In the genomic region with DNA sequence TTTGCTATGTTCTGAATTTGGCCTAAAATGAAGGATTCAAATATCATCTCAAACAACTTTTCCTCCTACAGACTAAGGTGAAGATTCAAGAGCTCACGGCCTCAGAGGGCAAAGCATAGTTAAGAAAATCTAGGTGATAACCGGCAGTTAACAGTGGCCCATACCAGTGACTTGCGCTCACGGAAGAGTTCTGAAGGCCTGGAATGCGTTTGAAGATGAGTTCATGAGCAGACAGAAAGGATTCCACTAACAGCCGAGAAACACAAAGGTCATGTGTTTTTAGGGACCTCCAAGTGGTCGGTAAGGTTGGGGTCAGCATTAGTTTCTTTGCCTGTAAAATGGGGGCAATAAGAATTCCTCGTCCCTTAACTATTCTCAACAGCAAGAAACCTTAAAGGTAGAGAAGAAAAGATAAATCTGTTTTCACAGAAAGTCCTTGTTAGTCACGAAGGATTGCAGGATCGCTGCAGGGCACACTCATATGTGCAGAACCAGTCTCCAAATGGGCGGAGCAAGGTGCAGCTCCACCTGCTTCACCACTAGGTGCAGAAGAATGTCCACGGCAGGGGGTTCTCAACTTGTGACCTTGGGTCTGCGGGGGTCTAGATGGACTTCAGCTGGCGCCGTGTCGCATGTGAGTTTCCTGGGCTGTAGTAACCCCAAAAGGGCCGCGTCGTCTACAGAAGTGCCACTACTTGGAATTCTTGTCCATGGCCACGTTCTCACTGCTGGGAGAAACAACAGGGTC, we compare ENCODE assay signal across 8 cellular contexts. TPM values are rescaled to one million over a fixed set of nuclear protein-coding genes. Genes with fewer than 3 reads are reported as not detected.
DNase-seq lines count a peak whose midpoint lies in the region; ATAC-seq, FAIRE-seq and TF ChIP-seq lines count a peak whose summit lies in the region.

No MANE protein-coding gene starts in this region.

- peak; percentile 6 for ATAC-seq in HG02973 (IDR thresholded peaks at IDR 0.05; ENCODE audit: unreplicated experiment)
- peak; percentile 38 for ATAC-seq in GM12878
- ATAC-seq in left colon = peak; percentile 50

- WGBS in GM12878 (ENCODE audit: insufficient coverage, insufficient replicate concordance, low lambda C conversion rate, missing lambda C conversion rate) = 30% methylated on average over 20 of the region's 20 CpGs

- POLR2A ChIA-PET in GM12878 (lab: Charles Lee) = interaction anchor here (1.0 kb wide), 1 partner anchor 63 kb away, joined by 3 read pairs; no protein-coding TSS in a partner anchor

- DNase-seq in NCI-H510A (lab: John Stamatoyannopoulos, UW) = peak; percentile 11
- no peak for DNase-seq in NCI-H510A treated with DMSO at 0.1 percent for 48 hours (lab: John Stamatoyannopoulos, UW)
- no peak for DNase-seq in SK-N-MC (ENCODE audit: low read depth, low spot score)
- DNase-seq in GM12878 (ENCODE audit: low read depth, low spot score) = no peak
- peak; percentile 70 to 71 for DNase-seq in left colon
- peak in 2 of 3 donors; percentile 5 to 18 for DNase-seq in stimulated activated CD4-positive, alpha-beta T cell treated with anti-CD3 and anti-CD28 coated beads, TNF-alpha, amount 100 ng/mL, for 1 hour (ENCODE audit: low read depth in 3 of 3, low spot score in 1 of 3)
- DNase-seq in medulla oblongata (ENCODE audit: extremely low spot score) = no peak

- H3K9ac ChIP-seq in SK-N-MC (ENCODE audit: insufficient read length) (peak overlapping the region; percentile 85), GM12878 (ENCODE audit: control insufficient read depth, insufficient read depth, low read length) (peak overlapping the region; percentile 78)

- SMC1A ChIA-PET in GM12878 (lab: Charles Lee; ENCODE audit: uncharacterized antibody, unreplicated experiment) = no interaction called here

- FAIRE-seq in GM12878 (lab: Jason Lieb, UNC) = peak; percentile 47

- no peaks in the 10 kb centered on the region for H4K20me1 ChIP-seq in GM12878 (ENCODE audit: control insufficient read depth, insufficient read depth)

- RAD21 ChIA-PET in GM12878 (lab: Charles Lee; ENCODE audit: unreplicated experiment) = interaction anchor here (1.1 to 2.8 kb wide), 2 partner anchors 21 to 84 kb away, joined by 3 to 11 read pairs; no protein-coding TSS in a partner anchor

- in situ Hi-C loops in GM12878 (cut with MboI) = no loop called here

- peak overlapping the region; percentile 83 for H3K4me2 ChIP-seq in GM12878 (ENCODE audit: control insufficient read depth, insufficient read depth)

- TF ChIP-seq CTCF in GM12878 (IDR thresholded peaks at IDR 0.05 in 2 of 3, conservative IDR thresholded peaks at IDR 0.05 in 1 of 3; ENCODE audit: control insufficient read depth in 2 of 3, extremely low read depth in 1 of 3, insufficient read depth in 1 of 3, low read depth in 3 of 3, low read length in 3 of 3) = peak in 2 of 3 experiments; percentile 24 to 32; a peak in 3 of 6 replicates

- H3K4me1 ChIP-seq in GM12878 (ENCODE audit: control insufficient read depth, insufficient read depth, low read length) = peaks cover 3% of the 10 kb centered on the region

- H3K79me2 ChIP-seq in GM12878 (ENCODE audit: control insufficient read depth, insufficient read depth, low read length) = peaks cover 48% of the 10 kb centered on the region

- H3K9me3 ChIP-seq in SK-N-MC (ENCODE audit: low read depth, low read length) (no peaks in the 10 kb centered on the region), GM12878 (replicated peaks; ENCODE audit: control insufficient read depth, insufficient read depth, low read length) (peaks cover 2% of the 10 kb centered on the region; the same call in 2 of the 3 replicates)

- H3K4me3 ChIP-seq in SK-N-MC (peak overlapping the region; percentile 98), GM12878 (peak overlapping the region; percentile 87)

- TSS peak; percentile 92 for BruUV-seq in GM12878 (replicated peaks; lab: Mats Ljungman, UMichigan)

- H3K36me3 ChIP-seq in SK-N-MC (ENCODE audit: insufficient read depth, low read length) (no peaks in the 10 kb centered on the region), GM12878 (ENCODE audit: control insufficient read depth in 2 of 2, insufficient read depth in 2 of 2, low read length in 1 of 2) (no peaks in the 10 kb centered on the region)

- intact Hi-C loops in GM12878 (cut with micrococcal nuclease; ENCODE audit: unreplicated experiment) (loop anchor here (5.0 kb wide), 1 partner anchor 63 kb away; a partner anchor contains a TSS), left colon (cut with DNase I, micrococcal nuclease) (no loop called here)

- H2AFZ ChIP-seq in GM12878 (ENCODE audit: control insufficient read depth, low read depth, low read length) = peak overlapping the region; percentile 82

- TF ChIP-seq RAD21 in GM12878 (IDR thresholded peaks at IDR 0.05; ENCODE audit: insufficient read depth, low read depth, low read length) = no peak

- H3K27me3 ChIP-seq in GM12878 (replicated peaks in 1 of 2; ENCODE audit: control insufficient read depth in 2 of 2, insufficient read depth in 2 of 2, low read length in 1 of 2) = no peaks in the 10 kb centered on the region

- no peak for TF ChIP-seq EP300 in GM12878 (IDR thresholded peaks at IDR 0.05; ENCODE audit: borderline replicate concordance in 1 of 2, control insufficient read depth in 1 of 2, low read depth in 2 of 2, low read length in 2 of 2)

- CTCF ChIA-PET in GM12878 (lab: Yijun Ruan, JAX) = interaction anchor here (1.0 to 2.5 kb wide), 2 partner anchors 11 to 129 kb away, joined by 3 to 9 read pairs; no protein-coding TSS in a partner anchor

- H3K27ac ChIP-seq in SK-N-MC (no peak overlapping the region), GM12878 (ENCODE audit: control insufficient read depth, insufficient read depth) (peak overlapping the region; percentile 76)

- TF ChIP-seq POLR2A in GM12878 (IDR thresholded peaks at IDR 0.05; ENCODE audit: low read depth, low read length) = no peak

TF ChIP-seq in GM12878, 131 proteins besides CTCF, POLR2A, EP300 and RAD21 (continues in another document):
- TF ChIP-seq, protein P1, sequence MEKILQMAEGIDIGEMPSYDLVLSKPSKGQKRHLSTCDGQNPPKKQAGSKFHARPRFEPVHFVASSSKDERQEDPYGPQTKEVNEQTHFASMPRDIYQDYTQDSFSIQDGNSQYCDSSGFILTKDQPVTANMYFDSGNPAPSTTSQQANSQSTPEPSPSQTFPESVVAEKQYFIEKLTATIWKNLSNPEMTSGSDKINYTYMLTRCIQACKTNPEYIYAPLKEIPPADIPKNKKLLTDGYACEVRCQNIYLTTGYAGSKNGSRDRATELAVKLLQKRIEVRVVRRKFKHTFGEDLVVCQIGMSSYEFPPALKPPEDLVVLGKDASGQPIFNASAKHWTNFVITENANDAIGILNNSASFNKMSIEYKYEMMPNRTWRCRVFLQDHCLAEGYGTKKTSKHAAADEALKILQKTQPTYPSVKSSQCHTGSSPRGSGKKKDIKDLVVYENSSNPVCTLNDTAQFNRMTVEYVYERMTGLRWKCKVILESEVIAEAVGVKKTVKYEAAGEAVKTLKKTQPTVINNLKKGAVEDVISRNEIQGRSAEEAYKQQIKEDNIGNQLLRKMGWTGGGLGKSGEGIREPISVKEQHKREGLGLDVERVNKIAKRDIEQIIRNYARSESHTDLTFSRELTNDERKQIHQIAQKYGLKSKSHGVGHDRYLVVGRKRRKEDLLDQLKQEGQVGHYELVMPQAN (conservative IDR thresholded peaks at IDR 0.05) = peak; percentile 38
- TF ChIP-seq TAF1 (IDR thresholded peaks at IDR 0.05; ENCODE audit: borderline replicate concordance, low read depth, low read length) = no peak
- 0 out of 2 replicates have a peak, but pooled peaks have one; percentile 7 for TF ChIP-seq BACH1 (IDR thresholded peaks at IDR 0.05; ENCODE audit: borderline replicate concordance)
- TF ChIP-seq, protein P2, sequence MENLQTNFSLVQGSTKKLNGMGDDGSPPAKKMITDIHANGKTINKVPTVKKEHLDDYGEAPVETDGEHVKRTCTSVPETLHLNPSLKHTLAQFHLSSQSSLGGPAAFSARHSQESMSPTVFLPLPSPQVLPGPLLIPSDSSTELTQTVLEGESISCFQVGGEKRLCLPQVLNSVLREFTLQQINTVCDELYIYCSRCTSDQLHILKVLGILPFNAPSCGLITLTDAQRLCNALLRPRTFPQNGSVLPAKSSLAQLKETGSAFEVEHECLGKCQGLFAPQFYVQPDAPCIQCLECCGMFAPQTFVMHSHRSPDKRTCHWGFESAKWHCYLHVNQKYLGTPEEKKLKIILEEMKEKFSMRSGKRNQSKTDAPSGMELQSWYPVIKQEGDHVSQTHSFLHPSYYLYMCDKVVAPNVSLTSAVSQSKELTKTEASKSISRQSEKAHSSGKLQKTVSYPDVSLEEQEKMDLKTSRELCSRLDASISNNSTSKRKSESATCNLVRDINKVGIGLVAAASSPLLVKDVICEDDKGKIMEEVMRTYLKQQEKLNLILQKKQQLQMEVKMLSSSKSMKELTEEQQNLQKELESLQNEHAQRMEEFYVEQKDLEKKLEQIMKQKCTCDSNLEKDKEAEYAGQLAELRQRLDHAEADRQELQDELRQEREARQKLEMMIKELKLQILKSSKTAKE (IDR thresholded peaks at IDR 0.05; ENCODE audit: low read depth, poor library complexity, severe bottlenecking) = peak; percentile 29
- no peak for TF ChIP-seq ASH2L (IDR thresholded peaks at IDR 0.05; ENCODE audit: borderline replicate concordance, low read depth)

RNA-seq across cellular contexts. Expression of a gene that starts 0.7 kb away (rescaled TPM):
- total RNA-seq in GM12878 (2013; cell fraction: nucleolus; rRNA removed) = 7.2 and 9.6 TPM in 2 replicates
- total RNA-seq in GM12878 (2014; rRNA removed) (7.1 and 8.2 TPM in 2 replicates), GM12878 (2014; rRNA removed; fragmentation: Illumina TruSeq; extraction: Trizol) (21.6 and 22.0 TPM in 2 replicates), GM12878 (2021) (42.0 and 44.2 TPM in 2 replicates), left colon (10 to 100 TPM; 20.1 to 28.5 TPM)
- 12.9 TPM for polyA plus RNA-seq in GM12878 (2011; ENCODE audit: low read depth)
- polyA plus RNA-seq in GM12878 (2011; rRNA removed) (41.6 and 41.9 TPM in 2 replicates), GM12878 (2014; fragmentation: Illumina TruSeq; extraction: Trizol) (41.7 and 51.0 TPM in 2 replicates), GM12878 (2014; fragmentation: Nextera tagmentation; extraction: Ambion mirVana) (10 to 100 TPM in 1 of 2 experiments, 1 to 10 TPM in 1; 9.4 to 17.7 TPM), GM12878 (2014; rRNA removed) (39.8 and 43.6 TPM in 2 replicates), GM12878 (2016; fragmentation: Nextera tagmentation; extraction: Ambion mirVana) (10 to 100 TPM; 56.1 to 58.1 TPM)
- polyA plus RNA-seq in GM12878 (2011; cell fraction: cytosol; rRNA removed) = 27.3 and 31.3 TPM in 2 replicates
- 18.1 and 19.0 TPM in 2 replicates for polyA plus RNA-seq in GM12878 (2011; cell fraction: nucleus; rRNA removed)
- polyA plus RNA-seq in GM12878 (2012) = 21.6 and 25.1 TPM in 2 replicates
- 27.9 and 28.3 TPM in 2 replicates for polyA minus RNA-seq in GM12878 (2011; rRNA and poly(A)+ RNA removed)
- polyA minus RNA-seq in GM12878 (2011; cell fraction: cytosol; rRNA and poly(A)+ RNA removed) = 9.5 and 10.7 TPM in 2 replicates
- 6.6 and 10.1 TPM in 2 replicates for polyA minus RNA-seq in GM12878 (2011; cell fraction: nucleus; rRNA and poly(A)+ RNA removed)

Comparison
In these comparisons a context has a peak if more than half of its experiments do, and no peak if none do; other contexts are left out.
1. DNase-seq: peak in NCI-H510A (single experiment), left colon (2 of 2) and stimulated activated CD4-positive, alpha-beta T cell treated with anti-CD3 and anti-CD28 coated beads, TNF-alpha, amount 100 ng/mL, for 1 hour (2 of 3); none in NCI-H510A treated with DMSO at 0.1 percent for 48 hours (single experiment), SK-N-MC (single experiment), GM12878 (single experiment) and medulla oblongata (single experiment).
2. Peak in every context shown above with its lines, with median percentiles within 50 percentile points of each other: ATAC-seq.